ENCODE assay signal across 9 cellular contexts in the genomic region with DNA sequence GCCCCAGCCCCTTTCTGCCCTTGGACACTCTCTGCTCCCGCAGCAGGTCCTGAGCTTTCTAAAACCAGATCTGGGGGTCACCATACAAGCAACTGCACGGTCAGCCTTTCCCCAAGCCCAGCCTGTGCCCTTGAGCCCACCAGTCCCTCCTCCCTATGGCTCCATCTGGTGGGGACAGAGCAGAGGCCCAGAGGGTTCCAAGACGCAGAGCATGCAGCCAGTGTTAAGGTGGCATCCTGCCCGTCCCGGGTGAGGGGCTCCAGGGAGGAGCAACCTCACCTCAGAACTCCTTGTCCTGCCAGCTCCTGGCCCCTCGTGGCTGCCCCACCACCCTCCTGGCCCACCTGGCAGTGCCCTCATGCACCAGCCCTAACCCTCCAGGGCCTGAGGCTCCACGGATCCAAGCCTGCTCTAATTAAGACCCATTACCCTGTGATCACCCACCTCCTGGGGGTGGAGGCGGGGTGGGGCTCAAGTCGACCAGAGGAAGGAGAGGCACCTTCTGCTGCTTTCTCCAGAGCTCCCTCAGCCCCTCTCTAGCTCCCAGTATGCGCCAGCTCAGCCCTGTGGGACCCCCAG. TPM values are rescaled to one million over a fixed set of nuclear protein-coding genes. Genes with fewer than 3 reads are reported as not detected.
A peak's percentile ranks its signal among the peaks of the same experiment; 100 is the strongest.
DNase-seq lines count a peak whose midpoint lies in the region; ATAC-seq and TF ChIP-seq lines count a peak whose summit lies in the region.
"Had no signal": no experiment of that assay in that cellular context is flagged by ENCODE, and none has a peak within 500 bp of the region (broad histone marks: within the 10 kb centered on the region; RNA-seq: fewer than 3 reads in every experiment).

No MANE protein-coding gene starts in this region.

- H3K27ac ChIP-seq in DND-41 (ENCODE audit: low read length): no peak overlapping the region
- no peak overlapping the region for H3K27ac ChIP-seq in mesenchymal stem cell (ENCODE audit: low read length, poor library complexity, severe bottlenecking)

- no peaks in the 10 kb centered on the region for H3K36me3 ChIP-seq in DND-41 (ENCODE audit: insufficient read depth, low read length)
- no peaks in the 10 kb centered on the region for H3K36me3 ChIP-seq in mesenchymal stem cell (ENCODE audit: control insufficient read depth in 1 of 2, insufficient read depth in 2 of 2, low read depth in 1 of 2, low read length in 2 of 2)

- H3K4me3 ChIP-seq in DND-41 (ENCODE audit: low read depth in 1 of 2, low read length in 2 of 2) (no peak overlapping the region), LNCaP clone FGC (ENCODE audit: low read depth, low read length) (no peak overlapping the region), astrocyte of the cerebellum (ENCODE audit: low read depth, low read length) (no peak overlapping the region), mesenchymal stem cell (ENCODE audit: insufficient read depth in 1 of 2, low read depth in 1 of 2, low read length in 2 of 2) (no peak overlapping the region)

- H3K79me1 ChIP-seq in mesenchymal stem cell (replicated peaks; ENCODE audit: low read length, poor library complexity, severe bottlenecking): no peaks in the 10 kb centered on the region

- H3K18ac ChIP-seq in mesenchymal stem cell (ENCODE audit: low read depth in 1 of 2, low read length in 2 of 2): no peak overlapping the region

- DNase-seq in DND-41 (no peak), LNCaP clone FGC (ENCODE audit: low read depth) (no peak), astrocyte of the cerebellum (ENCODE audit: low read depth) (no peak), lung microvascular endothelial cell (ENCODE audit: low read depth in 2 of 2) (peak; percentile 38 to 44), mesenchymal stem cell (no peak), NCI-H128 (lab: John Stamatoyannopoulos, UW; ENCODE audit: unreplicated experiment) (no peak), kidney glomerular epithelial cell (lab: John Stamatoyannopoulos, UW) (no peak)
- no peak for DNase-seq in activated CD8-positive, alpha-beta memory T cell treated with anti-CD3 and anti-CD28 coated beads, Interleukin-2, amount 50 U/mL, for 48 hours
- DNase-seq: effector CD8-positive, alpha-beta T cell had no signal

- no peak overlapping the region for H2BK12ac ChIP-seq in mesenchymal stem cell (ENCODE audit: low read length in 2 of 2)

- H4K8ac ChIP-seq in mesenchymal stem cell (ENCODE audit: low read length): no peak overlapping the region

- H3K27me3 ChIP-seq in DND-41 (ENCODE audit: insufficient read depth, low read length, poor library complexity): no peaks in the 10 kb centered on the region
- H3K27me3 ChIP-seq in mesenchymal stem cell (ENCODE audit: control insufficient read depth in 1 of 2, insufficient read depth in 1 of 2, low read length in 2 of 2): peaks cover 49 to 83% of the 10 kb centered on the region in 2 experiments

- H3K9me3 ChIP-seq in DND-41 (ENCODE audit: insufficient read depth, low read length, severe bottlenecking) (no peaks in the 10 kb centered on the region), mesenchymal stem cell (ENCODE audit: control insufficient read depth, low read length) (peaks cover 6% of the 10 kb centered on the region)

- no peak overlapping the region for H3K4ac ChIP-seq in mesenchymal stem cell (ENCODE audit: low read depth in 1 of 2, low read length in 2 of 2)

- in situ Hi-C loops in astrocyte of the cerebellum (cut with HindIII; ENCODE audit: low sequenced_read_pairs): no loop called here

- no peaks in the 10 kb centered on the region for H3K79me2 ChIP-seq in DND-41 (ENCODE audit: insufficient read depth, low read length)

- H2BK5ac ChIP-seq in mesenchymal stem cell (ENCODE audit: low read depth, low read length, poor library complexity, severe bottlenecking): no peak overlapping the region

- 57% methylated on average over 10 of the region's 10 CpGs for WGBS in mesenchymal stem cell

- TF ChIP-seq CTCF in DND-41 (IDR thresholded peaks at IDR 0.05; ENCODE audit: borderline replicate concordance, extremely low read depth, low read length, poor library complexity, severe bottlenecking): peak; percentile 44
- TF ChIP-seq CTCF in LNCaP clone FGC (IDR thresholded peaks at IDR 0.05; ENCODE audit: control insufficient read depth, extremely low read depth, insufficient read depth): peak; percentile 30
- peak; percentile 42 for TF ChIP-seq CTCF in astrocyte of the cerebellum (IDR thresholded peaks at IDR 0.05; ENCODE audit: low read depth, low read length, missing control alignments)

- H3K9ac ChIP-seq in DND-41 (ENCODE audit: low read depth, low read length): no peak overlapping the region
- H3K9ac ChIP-seq in mesenchymal stem cell (ENCODE audit: low read length): no peak overlapping the region

- no peak overlapping the region for H4K91ac ChIP-seq in mesenchymal stem cell (ENCODE audit: low read length)

- no peak overlapping the region for H2AK5ac ChIP-seq in mesenchymal stem cell (ENCODE audit: low read length, severe bottlenecking)

- H3K4me2 ChIP-seq in DND-41 (ENCODE audit: insufficient read depth, low read length) (no peak overlapping the region), mesenchymal stem cell (ENCODE audit: low read length, poor library complexity, severe bottlenecking) (no peak overlapping the region)

- peak; percentile 45; the same call in 1 of the 3 replicates for ATAC-seq in DND-41 (ENCODE audit: insufficient read depth, low read depth)

- H3K23ac ChIP-seq in mesenchymal stem cell (ENCODE audit: low read length in 2 of 2): no peak overlapping the region

- no peak overlapping the region for H2BK15ac ChIP-seq in mesenchymal stem cell (ENCODE audit: low read depth, poor library complexity, severe bottlenecking)

- no peak overlapping the region for H2BK120ac ChIP-seq in mesenchymal stem cell (ENCODE audit: low read depth, low read length)

- H2AFZ ChIP-seq in DND-41 (ENCODE audit: low read depth, low read length): no peak overlapping the region
- H2AFZ ChIP-seq in mesenchymal stem cell (ENCODE audit: low read depth, low read length): no peak overlapping the region

- H4K20me1 ChIP-seq in DND-41 (ENCODE audit: insufficient read depth, low read length): peaks cover 13% of the 10 kb centered on the region; the same call in 1 of the 2 replicates

- no peak overlapping the region for H3K14ac ChIP-seq in mesenchymal stem cell (ENCODE audit: low read length in 2 of 2)

- H3K4me1 ChIP-seq in DND-41 (ENCODE audit: insufficient read depth, low read length) (no peaks in the 10 kb centered on the region), mesenchymal stem cell (ENCODE audit: control insufficient read depth, insufficient read depth, low read depth, low read length) (no peaks in the 10 kb centered on the region)

RNA-seq across cellular contexts. Expression of gene CHD5, which starts 8.5 kb away (rescaled TPM):
- under 0.01 TPM in 2 replicates for total RNA-seq in lung microvascular endothelial cell
- polyA plus RNA-seq in mesenchymal stem cell (2013, experiment 1 of 2): 0.22 TPM
- 0.04 TPM for polyA plus RNA-seq in mesenchymal stem cell (2013, experiment 2 of 2)

RNA-seq across cellular contexts. Expression of gene RPL22, which starts 27.8 kb away (rescaled TPM):
- 149 and 152 TPM in 2 replicates for total RNA-seq in lung microvascular endothelial cell
- polyA plus RNA-seq in mesenchymal stem cell (2013, experiment 1 of 2): 897 TPM
- polyA plus RNA-seq in mesenchymal stem cell (2013, experiment 2 of 2): 851 TPM

RNA-seq across cellular contexts. Expression of gene RNF207, which starts 34.3 kb away (rescaled TPM):
- 2.4 and 2.6 TPM in 2 replicates for total RNA-seq in lung microvascular endothelial cell
- 3.3 TPM for polyA plus RNA-seq in mesenchymal stem cell (2013, experiment 1 of 2)
- 3.0 TPM for polyA plus RNA-seq in mesenchymal stem cell (2013, experiment 2 of 2)

Comparison
In these comparisons a context has a peak if more than half of its experiments do, and no peak if none do; other contexts are left out.
1. DNase-seq: peak in lung microvascular endothelial cell (2 of 2); none in DND-41 (single experiment), LNCaP clone FGC (single experiment), astrocyte of the cerebellum (single experiment), mesenchymal stem cell (single experiment), NCI-H128 (single experiment), kidney glomerular epithelial cell (single experiment) and activated CD8-positive, alpha-beta memory T cell treated with anti-CD3 and anti-CD28 coated beads, Interleukin-2, amount 50 U/mL, for 48 hours (single experiment).
2. Peak in every context shown above with its lines, with median percentiles within 50 percentile points of each other: CTCF ChIP-seq.